In the genomic region with DNA sequence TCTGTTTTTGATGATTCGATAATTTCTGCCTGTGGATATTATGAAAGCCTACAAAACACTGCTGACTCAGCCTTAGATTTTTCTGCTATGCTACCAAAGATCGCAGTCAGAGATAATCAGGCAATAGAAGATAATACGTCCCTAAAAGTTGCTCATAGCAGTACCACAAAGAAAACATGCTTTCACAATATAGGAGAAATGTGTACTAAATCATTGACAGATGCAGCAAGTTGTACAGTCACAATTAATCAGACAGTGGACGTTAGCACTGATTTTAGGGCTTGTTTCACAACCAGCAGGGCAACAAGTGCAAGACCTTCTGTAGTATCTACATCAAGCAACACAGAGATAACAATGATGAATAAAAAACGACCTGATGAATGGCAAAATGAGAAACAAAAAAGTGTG, we compare ENCODE assay signal across 1 cellular context.
TF ChIP-seq lines count a peak whose summit lies in the region.

No MANE protein-coding gene starts in this region.

TF ChIP-seq in SK-N-SH, 30 proteins besides CTCF, POLR2A, EP300 and RAD21 (continued from another document):
- TF ChIP-seq, protein P1, sequence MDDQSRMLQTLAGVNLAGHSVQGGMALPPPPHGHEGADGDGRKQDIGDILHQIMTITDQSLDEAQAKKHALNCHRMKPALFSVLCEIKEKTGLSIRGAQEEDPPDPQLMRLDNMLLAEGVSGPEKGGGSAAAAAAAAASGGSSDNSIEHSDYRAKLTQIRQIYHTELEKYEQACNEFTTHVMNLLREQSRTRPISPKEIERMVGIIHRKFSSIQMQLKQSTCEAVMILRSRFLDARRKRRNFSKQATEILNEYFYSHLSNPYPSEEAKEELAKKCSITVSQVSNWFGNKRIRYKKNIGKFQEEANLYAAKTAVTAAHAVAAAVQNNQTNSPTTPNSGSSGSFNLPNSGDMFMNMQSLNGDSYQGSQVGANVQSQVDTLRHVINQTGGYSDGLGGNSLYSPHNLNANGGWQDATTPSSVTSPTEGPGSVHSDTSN (IDR thresholded peaks at IDR 0.05), result peak; percentile 75
- no peak for TF ChIP-seq FOXJ3 (CRISPR knock-in tag; IDR thresholded peaks at IDR 0.05)
- no peak for TF ChIP-seq NRF1 (IDR thresholded peaks at IDR 0.05; ENCODE audit: low read depth, low read length)
- peak; percentile 89 for TF ChIP-seq TCF12 (IDR thresholded peaks at IDR 0.05)
- TF ChIP-seq POLR2AphosphoS5 (IDR thresholded peaks at IDR 0.05; ENCODE audit: low read depth, low read length), result peak; percentile 14; the same call in 1 of the 2 replicates
- TF ChIP-seq YY1 (IDR thresholded peaks at IDR 0.05; ENCODE audit: low read depth), result no peak
- TF ChIP-seq, protein P2, sequence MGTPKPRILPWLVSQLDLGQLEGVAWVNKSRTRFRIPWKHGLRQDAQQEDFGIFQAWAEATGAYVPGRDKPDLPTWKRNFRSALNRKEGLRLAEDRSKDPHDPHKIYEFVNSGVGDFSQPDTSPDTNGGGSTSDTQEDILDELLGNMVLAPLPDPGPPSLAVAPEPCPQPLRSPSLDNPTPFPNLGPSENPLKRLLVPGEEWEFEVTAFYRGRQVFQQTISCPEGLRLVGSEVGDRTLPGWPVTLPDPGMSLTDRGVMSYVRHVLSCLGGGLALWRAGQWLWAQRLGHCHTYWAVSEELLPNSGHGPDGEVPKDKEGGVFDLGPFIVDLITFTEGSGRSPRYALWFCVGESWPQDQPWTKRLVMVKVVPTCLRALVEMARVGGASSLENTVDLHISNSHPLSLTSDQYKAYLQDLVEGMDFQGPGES (IDR thresholded peaks at IDR 0.05; ENCODE audit: low read depth, low read length), result no peak
- TF ChIP-seq RXRA (IDR thresholded peaks at IDR 0.05; ENCODE audit: borderline replicate concordance, low read depth), result no peak
- no peak for TF ChIP-seq MEF2A (IDR thresholded peaks at IDR 0.05; ENCODE audit: borderline replicate concordance, low read depth)
- no peak for TF ChIP-seq EZH2phosphoT487 (IDR thresholded peaks at IDR 0.05; ENCODE audit: borderline replicate concordance, low read depth)
- TF ChIP-seq, protein P3, sequence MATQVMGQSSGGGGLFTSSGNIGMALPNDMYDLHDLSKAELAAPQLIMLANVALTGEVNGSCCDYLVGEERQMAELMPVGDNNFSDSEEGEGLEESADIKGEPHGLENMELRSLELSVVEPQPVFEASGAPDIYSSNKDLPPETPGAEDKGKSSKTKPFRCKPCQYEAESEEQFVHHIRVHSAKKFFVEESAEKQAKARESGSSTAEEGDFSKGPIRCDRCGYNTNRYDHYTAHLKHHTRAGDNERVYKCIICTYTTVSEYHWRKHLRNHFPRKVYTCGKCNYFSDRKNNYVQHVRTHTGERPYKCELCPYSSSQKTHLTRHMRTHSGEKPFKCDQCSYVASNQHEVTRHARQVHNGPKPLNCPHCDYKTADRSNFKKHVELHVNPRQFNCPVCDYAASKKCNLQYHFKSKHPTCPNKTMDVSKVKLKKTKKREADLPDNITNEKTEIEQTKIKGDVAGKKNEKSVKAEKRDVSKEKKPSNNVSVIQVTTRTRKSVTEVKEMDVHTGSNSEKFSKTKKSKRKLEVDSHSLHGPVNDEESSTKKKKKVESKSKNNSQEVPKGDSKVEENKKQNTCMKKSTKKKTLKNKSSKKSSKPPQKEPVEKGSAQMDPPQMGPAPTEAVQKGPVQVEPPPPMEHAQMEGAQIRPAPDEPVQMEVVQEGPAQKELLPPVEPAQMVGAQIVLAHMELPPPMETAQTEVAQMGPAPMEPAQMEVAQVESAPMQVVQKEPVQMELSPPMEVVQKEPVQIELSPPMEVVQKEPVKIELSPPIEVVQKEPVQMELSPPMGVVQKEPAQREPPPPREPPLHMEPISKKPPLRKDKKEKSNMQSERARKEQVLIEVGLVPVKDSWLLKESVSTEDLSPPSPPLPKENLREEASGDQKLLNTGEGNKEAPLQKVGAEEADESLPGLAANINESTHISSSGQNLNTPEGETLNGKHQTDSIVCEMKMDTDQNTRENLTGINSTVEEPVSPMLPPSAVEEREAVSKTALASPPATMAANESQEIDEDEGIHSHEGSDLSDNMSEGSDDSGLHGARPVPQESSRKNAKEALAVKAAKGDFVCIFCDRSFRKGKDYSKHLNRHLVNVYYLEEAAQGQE (IDR thresholded peaks at IDR 0.05; ENCODE audit: low read depth, low read length), result no peak
- TF ChIP-seq, protein P4, sequence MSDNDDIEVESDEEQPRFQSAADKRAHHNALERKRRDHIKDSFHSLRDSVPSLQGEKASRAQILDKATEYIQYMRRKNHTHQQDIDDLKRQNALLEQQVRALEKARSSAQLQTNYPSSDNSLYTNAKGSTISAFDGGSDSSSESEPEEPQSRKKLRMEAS (IDR thresholded peaks at IDR 0.05; ENCODE audit: low read depth), result peak; percentile 23; the same call in 1 of the 2 replicates
- peak; percentile 80 for TF ChIP-seq GATA2 (CRISPR knock-in tag; IDR thresholded peaks at IDR 0.05)
- no peak for TF ChIP-seq SMC3 (IDR thresholded peaks at IDR 0.05; ENCODE audit: low read depth, low read length)
- 0 out of 2 replicates have a peak, but pooled peaks have one; percentile 35 for TF ChIP-seq SIN3A (IDR thresholded peaks at IDR 0.05; ENCODE audit: borderline replicate concordance, low read depth, low read length)
- TF ChIP-seq FOXM1 (IDR thresholded peaks at IDR 0.05; ENCODE audit: low read depth), result no peak; the same call in 1 of the 2 replicates
- peak; percentile 64; the same call in 1 of the 2 replicates for TF ChIP-seq TEAD4 (IDR thresholded peaks at IDR 0.05; ENCODE audit: borderline replicate concordance, insufficient read depth)
- TF ChIP-seq ELF1 (IDR thresholded peaks at IDR 0.05), result no peak
- TF ChIP-seq RFX5 (IDR thresholded peaks at IDR 0.05; ENCODE audit: low read length), result no peak
- peak; percentile 73 for TF ChIP-seq JUND (IDR thresholded peaks at IDR 0.05)
- TF ChIP-seq NFIC (IDR thresholded peaks at IDR 0.05; ENCODE audit: borderline replicate concordance), result no peak; the same call in 1 of the 2 replicates
- no peak for TF ChIP-seq GABPA (IDR thresholded peaks at IDR 0.05; ENCODE audit: low read depth)
TF ChIP-seq in SK-N-SH: peak in this region for 10.
